ENCODE assay signal across 23 cellular contexts in the genomic region with DNA sequence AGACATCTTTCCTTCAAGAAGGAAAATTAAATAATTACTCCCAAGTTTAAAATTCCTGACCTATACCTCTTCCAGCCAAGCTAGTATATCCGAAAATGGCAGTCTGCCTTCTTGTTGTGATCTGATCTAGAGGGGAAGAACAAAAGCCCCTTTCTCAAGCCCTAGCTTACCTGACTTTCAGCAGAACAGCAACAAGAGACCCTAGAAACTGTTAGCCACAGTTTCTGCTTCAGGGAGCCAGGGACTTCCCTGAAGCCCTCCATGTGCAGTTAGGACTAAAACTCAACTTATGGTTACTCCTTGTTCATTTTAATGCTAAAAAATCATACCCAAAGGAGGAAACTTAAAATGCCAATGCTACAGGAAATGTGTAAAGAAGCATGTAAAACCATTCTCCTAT.
"Had no signal": no experiment of that assay in that cellular context is flagged by ENCODE, and none has a peak within 500 bp of the region (broad histone marks: within the 10 kb centered on the region; RNA-seq: fewer than 3 reads in every experiment).

No MANE protein-coding gene starts in this region.

- H3K9me3 ChIP-seq: MG63 had no signal

- ATAC-seq: HepG2 had no signal

- H3K4me1 ChIP-seq: SJSA1 had no signal

- H3K4me3 ChIP-seq: MG63, SJSA1, SK-N-MC had no signal

- H3K27me3 ChIP-seq: MG63, SJSA1 had no signal

- DNase-seq: IMR-90, Karpas-422, KG1, MG63, NCI-H1092, NCI-H1105 treated with DMSO at 0.1 percent for 48 hours, NCI-H1417 treated with DMSO at 0.1 percent for 48 hours, NCI-H146, NCI-H1694 treated with DMSO at 0.1 percent for 48 hours, NCI-H1930, NCI-H2081, NCI-H2107, NCI-H2227 treated with DMSO at 0.1 percent for 48 hours, NCI-H524 treated with DMSO at 0.1 percent for 48 hours, NCI-H69, NCI-H774, Right ventricle myocardium superior, RPMI8226, SIG-M5 had no signal

- H3K36me3 ChIP-seq: MG63, SJSA1 had no signal

- FAIRE-seq: HepG2, RCC 7860 had no signal

- H3K27ac ChIP-seq: SJSA1, SK-N-MC had no signal
